15 cellular contexts compared by ENCODE assay signal in the genomic region with DNA sequence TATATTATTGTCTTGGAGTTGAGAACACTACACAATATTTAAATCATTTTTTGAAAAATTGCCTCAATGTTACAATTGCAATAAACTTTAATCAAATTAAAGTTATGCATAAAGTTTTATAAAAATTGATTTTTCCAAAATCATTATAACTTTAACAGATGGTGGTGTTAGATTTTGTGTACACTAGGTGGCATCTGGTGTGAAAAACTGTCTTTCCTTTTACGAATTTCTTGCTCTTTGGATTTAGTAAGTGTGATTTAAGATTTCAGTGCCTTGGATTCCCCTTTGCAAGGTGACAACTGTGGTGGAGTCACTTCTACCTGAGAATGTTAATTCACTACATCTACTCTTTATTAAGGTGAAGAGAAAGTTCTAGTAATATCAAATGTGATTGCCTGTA.
DNase-seq lines count a peak whose midpoint lies in the region; ATAC-seq and TF ChIP-seq lines count a peak whose summit lies in the region.
"Had no signal": no experiment of that assay in that cellular context is flagged by ENCODE, and none has a peak within 500 bp of the region (broad histone marks: within the 10 kb centered on the region; RNA-seq: fewer than 3 reads in every experiment).

No MANE protein-coding gene starts in this region.

- no peak for TF ChIP-seq POLR2A in right lobe of liver (IDR thresholded peaks at IDR 0.05)

- DNase-seq in AG09309 (ENCODE audit: low read depth) = no peak
- peak; percentile 60 to 68 for DNase-seq in cardiac fibroblast (ENCODE audit: low read depth in 2 of 2)
- DNase-seq in right lobe of liver = no peak
- no peak for DNase-seq in HPDE6-E6E7 (ENCODE audit: extremely low spot score)
- no peak for DNase-seq in cortex of kidney (lab: John Stamatoyannopoulos, UW)
- no peak for DNase-seq in islet precursor cell
- no peak for DNase-seq in germinal center (ENCODE audit: low spot score)
- DNase-seq: activated T-cell treated with anti-CD3 and anti-CD28 coated beads, Interleukin-2, amount 50 U/mL, for 4 hours; NCI-H1105 treated with DMSO at 0.1 percent for 48 hours; NCI-H526; ovary had no signal

- H3K27ac ChIP-seq in right lobe of liver = no peak overlapping the region
- H3K27ac ChIP-seq: BLaER1 treated with 17β-estradiol and CSF1 and Interleukin-3, amounts not matched to agents 10 nM and 100 nM; ovary; vagina had no signal

- no peaks in the 10 kb centered on the region for H3K9me3 ChIP-seq in right lobe of liver
- H3K9me3 ChIP-seq: BLaER1 treated with 17β-estradiol and CSF1 and Interleukin-3, amounts not matched to agents 10 nM and 100 nM; ovary; vagina had no signal

- H3K27me3 ChIP-seq in right lobe of liver = no peaks in the 10 kb centered on the region
- H3K27me3 ChIP-seq: BLaER1 treated with 17β-estradiol and CSF1 and Interleukin-3, amounts not matched to agents 10 nM and 100 nM; ovary; vagina had no signal

- TF ChIP-seq CTCF in AG09309 (IDR thresholded peaks at IDR 0.05; ENCODE audit: control insufficient read depth, insufficient read depth, low read depth, low read length, missing control alignments) (peak; percentile 40), LNCAP (IDR thresholded peaks at IDR 0.05) (peak; percentile 15; the same call in 1 of the 2 replicates), cardiac fibroblast (IDR thresholded peaks at IDR 0.05; ENCODE audit: low read depth, low read length) (peak; percentile 36), right lobe of liver (IDR thresholded peaks at IDR 0.05) (peak in 3 of 4 donors; percentile 9 to 32 (median 17))

- H3K4me3 ChIP-seq in AG09309 (ENCODE audit: control insufficient read depth, low read depth, low read length) = no peak overlapping the region
- H3K4me3 ChIP-seq in cardiac fibroblast (replicated peaks in 1 of 2; ENCODE audit: low read depth in 2 of 2, low read length in 2 of 2) = no peak overlapping the region
- no peak overlapping the region for H3K4me3 ChIP-seq in right lobe of liver
- H3K4me3 ChIP-seq: BLaER1 treated with 17β-estradiol and CSF1 and Interleukin-3, amounts not matched to agents 10 nM and 100 nM; ovary; vagina had no signal

- H3K4me1 ChIP-seq in right lobe of liver = peaks cover 0 to 12% (median 0%) of the 10 kb centered on the region in 4 donors
- H3K4me1 ChIP-seq: vagina had no signal

- no peak for ATAC-seq in right lobe of liver
- ATAC-seq: activated CD4-positive, CD25-positive, alpha-beta regulatory T cell treated with anti-CD3 and anti-CD28 coated beads, Interleukin-2, amount 50 U/mL, for 24 hours; activated T-cell treated with anti-CD3 and anti-CD28 coated beads, Interleukin-2, amount 50 U/mL, for 4 hours had no signal

- 13% methylated on average over 1 of the region's 1 CpG for WGBS in right lobe of liver (ENCODE audit: insufficient coverage, low coverage, low lambda C conversion rate, missing lambda C conversion rate)

- intact Hi-C loops in right lobe of liver (cut with DNase I) = no loop called here

- no peaks in the 10 kb centered on the region for H3K36me3 ChIP-seq in right lobe of liver
- H3K36me3 ChIP-seq: BLaER1 treated with 17β-estradiol and CSF1 and Interleukin-3, amounts not matched to agents 10 nM and 100 nM; ovary; vagina had no signal

Comparison
In these comparisons a context has a peak if more than half of its experiments do, and no peak if none do; other contexts are left out.
1. DNase-seq: peak in cardiac fibroblast (2 of 2); none in AG09309 (single experiment), right lobe of liver (0 of 3), HPDE6-E6E7 (single experiment), cortex of kidney (single experiment), islet precursor cell (single experiment) and germinal center (single experiment).
2. Peak in every context shown above with its lines, with median percentiles within 50 percentile points of each other: CTCF ChIP-seq.